8 cellular contexts compared by ENCODE assay signal in genomic region chr22:39240841-39241631, GRCh38. TPM values are rescaled to one million over a fixed set of nuclear protein-coding genes. Genes with fewer than 3 reads are reported as not detected.
A peak's percentile ranks its signal among the peaks of the same experiment; 100 is the strongest.
DNase-seq lines count a peak whose midpoint lies in the region; ATAC-seq and TF ChIP-seq lines count a peak whose summit lies in the region.

No MANE protein-coding gene starts in this region.

- CTCF ChIA-PET in Panc1 (lab: Charles Lee), result interaction anchor here (0.7 kb wide), 1 partner anchor 14 kb away, joined by 3 read pairs; no protein-coding TSS in a partner anchor

- in situ Hi-C loops in Panc1 (cut with HindIII; ENCODE audit: low pct_unique_long_range_greater_than_20kb, low sequenced_read_pairs), result no loop called here

- H3K27ac ChIP-seq in Panc1 (ENCODE audit: low read length), result peak overlapping the region; percentile 87
- peak overlapping the region; percentile 79 for H3K27ac ChIP-seq in vagina

- H3K27ac Mint-ChIP-seq in chondrocyte (ENCODE audit: unreplicated experiment) (peak overlapping the region; percentile 80), mesothelial cell of epicardium (peak overlapping the region; percentile 98)

- POLR2A ChIA-PET in Panc1 (lab: Charles Lee), result interaction anchor here (0.6 to 1.3 kb wide), 4 partner anchors 10 to 73 kb away, joined by 3 read pairs; no protein-coding TSS in a partner anchor

- TF ChIP-seq CTCF in Panc1 (IDR thresholded peaks at IDR 0.05) (no peak), chondrocyte (IDR thresholded peaks at IDR 0.05) (no peak), mesothelial cell of epicardium (IDR thresholded peaks at IDR 0.05; ENCODE audit: unreplicated experiment) (no peak), vagina (IDR thresholded peaks at IDR 0.05) (no peak)

- TF ChIP-seq POLR2A in vagina (IDR thresholded peaks at IDR 0.05), result no peak

- BruUV-seq in Panc1 (replicated peaks; lab: Mats Ljungman, UMichigan), result no TSS peak

- H3K36me3 Mint-ChIP-seq in chondrocyte (ENCODE audit: low read depth), result no peaks in the 10 kb centered on the region
- no peaks in the 10 kb centered on the region for H3K36me3 Mint-ChIP-seq in mesothelial cell of epicardium

- H3K4me3 Mint-ChIP-seq in chondrocyte (ENCODE audit: unreplicated experiment) (peak overlapping the region; percentile 69), mesothelial cell of epicardium (peak overlapping the region; percentile 80)

- H3K4me1 Mint-ChIP-seq in chondrocyte (ENCODE audit: low read depth), result peaks cover 57% of the 10 kb centered on the region
- H3K4me1 Mint-ChIP-seq in mesothelial cell of epicardium, result peaks cover 53% of the 10 kb centered on the region

- no peaks in the 10 kb centered on the region for H3K9me3 Mint-ChIP-seq in chondrocyte (ENCODE audit: low read depth)
- H3K9me3 Mint-ChIP-seq in mesothelial cell of epicardium, result no peaks in the 10 kb centered on the region

- ATAC-seq in Panc1 (peak; percentile 27), HG03135 (IDR thresholded peaks at IDR 0.05; ENCODE audit: unreplicated experiment) (no peak)

- DNase-seq in DMS153 treated with DMSO at 0.1 percent for 48 hours (lab: John Stamatoyannopoulos, UW; ENCODE audit: unreplicated experiment) (peak; percentile 82), Panc1 (ENCODE audit: low read depth, low spot score) (peak; percentile 39), chondrocyte (ENCODE audit: low spot score) (no peak), mesothelial cell of epicardium (ENCODE audit: low spot score in 2 of 2, unreplicated experiment in 2 of 2) (peak; percentile 49 to 64), vagina (ENCODE audit: extremely low spot score in 2 of 2) (no peak), germinal center (ENCODE audit: low spot score) (no peak)
- DNase-seq in activated CD4-positive, CD25-positive, alpha-beta regulatory T cell treated with anti-CD3 and anti-CD28 coated beads, Interleukin-2, amount 50 U/mL, for 72 hours, result no peak

- peak overlapping the region; percentile 66 to 72 for H3K4me3 ChIP-seq in Panc1 (ENCODE audit: low read depth in 2 of 2, low read length in 2 of 2)
- peak overlapping the region; percentile 51 to 53 for H3K4me3 ChIP-seq in vagina

- peaks cover 3% of the 10 kb centered on the region for H3K27me3 Mint-ChIP-seq in chondrocyte (ENCODE audit: low read depth)
- peaks cover 28% of the 10 kb centered on the region for H3K27me3 Mint-ChIP-seq in mesothelial cell of epicardium (ENCODE audit: low read depth)

- H3K27me3 ChIP-seq in Panc1 (ENCODE audit: control insufficient read depth, insufficient read depth, low read length) (no peaks in the 10 kb centered on the region), vagina (no peaks in the 10 kb centered on the region)

- no peaks in the 10 kb centered on the region for H3K9me3 ChIP-seq in Panc1 (ENCODE audit: control insufficient read depth, insufficient read depth, low read depth, low read length)
- no peaks in the 10 kb centered on the region for H3K9me3 ChIP-seq in vagina

- H3K4me1 ChIP-seq in Panc1 (ENCODE audit: control insufficient read depth, insufficient read depth, low read length) (peaks cover 55% of the 10 kb centered on the region), vagina (peaks cover 89% of the 10 kb centered on the region)

- H3K36me3 ChIP-seq in Panc1 (ENCODE audit: control insufficient read depth, insufficient read depth, low read length) (0 out of 2 replicates have a peak, but pooled peaks cover 2% of the 10 kb centered on the region), vagina (no peaks in the 10 kb centered on the region)

- intact Hi-C loops in Panc1 (cut with micrococcal nuclease; ENCODE audit: unreplicated experiment) (no loop called here), vagina (cut with DNase I) (no loop called here)

RNA-seq across cellular contexts. Expression of gene PDGFB, which starts 3.7 kb away (rescaled TPM):
- total RNA-seq in Panc1 (2021; ENCODE audit: unreplicated experiment) (78.0 TPM), chondrocyte (10.5 to 16.9 TPM (median 16.5 TPM) in 3 replicates), mesothelial cell of epicardium (14.2 to 15.2 TPM (median 14.7 TPM) in 3 replicates), vagina (4.7 TPM)
- 109 TPM for polyA plus RNA-seq in Panc1 (2012; ENCODE audit: insufficient read length)

Comparison
In these comparisons a context has a peak if more than half of its experiments do, and no peak if none do; other contexts are left out.
1. DNase-seq: peak in DMS153 treated with DMSO at 0.1 percent for 48 hours (single experiment), Panc1 (single experiment) and mesothelial cell of epicardium (2 of 2); none in chondrocyte (single experiment), vagina (0 of 2), germinal center (single experiment) and activated CD4-positive, CD25-positive, alpha-beta regulatory T cell treated with anti-CD3 and anti-CD28 coated beads, Interleukin-2, amount 50 U/mL, for 72 hours (single experiment).